ENCODE assay signal across 31 cellular contexts in genomic region chr20:14470231-14470894, GRCh38.
DNase-seq lines count a peak whose midpoint lies in the region; ATAC-seq, FAIRE-seq and TF ChIP-seq lines count a peak whose summit lies in the region.
"Had no signal": no experiment of that assay in that cellular context is flagged by ENCODE, and none has a peak within 500 bp of the region (broad histone marks: within the 10 kb centered on the region; RNA-seq: fewer than 3 reads in every experiment).

No MANE protein-coding gene starts in this region.

- no peaks in the 10 kb centered on the region for H3K9me3 ChIP-seq in hepatocyte (ENCODE audit: low read depth)
- no peaks in the 10 kb centered on the region for H3K9me3 ChIP-seq in pancreas
- H3K9me3 ChIP-seq: SK-N-SH had no signal

- peak; percentile 28 for DNase-seq in Calu3
- peak; percentile 31 for DNase-seq in NCI-H146 treated with DMSO at 0.1 percent for 48 hours (lab: John Stamatoyannopoulos, UW; ENCODE audit: unreplicated experiment)
- DNase-seq in hepatocyte (ENCODE audit: low spot score), result peak; percentile 37
- DNase-seq in pancreas, result peak in 5 of 6 donors; percentile 56 to 67 (median 56)
- no peak for DNase-seq in stimulated activated CD4-positive, alpha-beta T cell treated with anti-CD3 and anti-CD28 coated beads, Interleukin-4, amount 100 ng/mL, for 4 hours
- DNase-seq in NCI-H2081 treated with DMSO at 0.1 percent for 48 hours (lab: John Stamatoyannopoulos, UW), result no peak
- no peak for DNase-seq in chondrocyte (ENCODE audit: low spot score)
- DNase-seq: ACHN; activated CD4-positive, alpha-beta T cell treated with anti-CD3 and anti-CD28 coated beads, Interleukin-2, amount 50 U/mL, for 1 hour; activated naive CD8-positive, alpha-beta T cell treated with anti-CD3 and anti-CD28 coated beads for 36 hours; effector CD8-positive, alpha-beta T cell; Kasumi-1; NCI-H1048; NCI-H2081; NCI-H510A; occipital lobe; SK-N-SH; WERI-Rb-1 had no signal

- H3K27ac ChIP-seq in hepatocyte (peak overlapping the region; percentile 63), pancreas (no peak overlapping the region)
- H3K27ac ChIP-seq: BLaER1 treated with 17β-estradiol and CSF1 and Interleukin-3, amounts not matched to agents 10 nM and 100 nM; RWPE1; WERI-Rb-1 had no signal

- CTCF ChIA-PET in Calu3 (lab: Charles Lee), result interaction anchor here (0.6 kb wide), 1 partner anchor 126 kb away, joined by 3 read pairs; no protein-coding TSS in a partner anchor

- intact Hi-C loops in Calu3 (cut with micrococcal nuclease; ENCODE audit: unreplicated experiment), result no loop called here
- intact Hi-C loops in pancreas (cut with DNase I), result no loop called here

- H3K79me2 ChIP-seq in hepatocyte, result no peaks in the 10 kb centered on the region

- H3K9me3 Mint-ChIP-seq in Calu3 (ENCODE audit: low read depth, unreplicated experiment) (no peaks in the 10 kb centered on the region), chondrocyte (ENCODE audit: low read depth) (peaks cover 2% of the 10 kb centered on the region)

- TF ChIP-seq CTCF in Calu3 (IDR thresholded peaks at IDR 0.05; ENCODE audit: unreplicated experiment) (no peak), hepatocyte (IDR thresholded peaks at IDR 0.05; ENCODE audit: poor library complexity) (no peak), pancreas (IDR thresholded peaks at IDR 0.05) (no peak), chondrocyte (IDR thresholded peaks at IDR 0.05) (no peak)

- H3K27me3 ChIP-seq in hepatocyte (no peaks in the 10 kb centered on the region), pancreas (no peaks in the 10 kb centered on the region)
- H3K27me3 ChIP-seq: BLaER1 treated with 17β-estradiol and CSF1 and Interleukin-3, amounts not matched to agents 10 nM and 100 nM had no signal

- peaks cover 15% of the 10 kb centered on the region for H3K36me3 Mint-ChIP-seq in Calu3 (ENCODE audit: insufficient read depth, unreplicated experiment)
- no peaks in the 10 kb centered on the region for H3K36me3 Mint-ChIP-seq in chondrocyte (ENCODE audit: low read depth)
- H3K36me3 Mint-ChIP-seq: activated naive CD8-positive, alpha-beta T cell treated with anti-CD3 and anti-CD28 coated beads for 36 hours had no signal

- peak overlapping the region; percentile 34 for H3K4me3 Mint-ChIP-seq in Calu3 (ENCODE audit: low read depth, unreplicated experiment)
- no peak overlapping the region for H3K4me3 Mint-ChIP-seq in chondrocyte (ENCODE audit: unreplicated experiment)
- H3K4me3 Mint-ChIP-seq: activated naive CD8-positive, alpha-beta T cell treated with anti-CD3 and anti-CD28 coated beads for 36 hours; activated T-helper 17 cell treated with anti-CD3 and anti-CD28 coated beads, Interleukin-2, amount 50 U/mL, for 72 hours; T-helper 2 cell treated with Interferon-gamma antibody and Interleukin-4, amounts not matched to agents 5 μg/mL and 100 μg/mL, for 36 hours had no signal

- no peaks in the 10 kb centered on the region for H3K27me3 Mint-ChIP-seq in Calu3 (ENCODE audit: unreplicated experiment)
- H3K27me3 Mint-ChIP-seq in chondrocyte (ENCODE audit: low read depth), result no peaks in the 10 kb centered on the region
- H3K27me3 Mint-ChIP-seq: activated naive CD8-positive, alpha-beta T cell treated with anti-CD3 and anti-CD28 coated beads for 36 hours; activated T-helper 17 cell treated with anti-CD3 and anti-CD28 coated beads, Interleukin-2, amount 50 U/mL, for 72 hours had no signal

- peak overlapping the region; percentile 49 for H3K4me2 ChIP-seq in hepatocyte
- H3K4me2 ChIP-seq: BLaER1 treated with 17β-estradiol and CSF1 and Interleukin-3, amounts not matched to agents 10 nM and 100 nM; SK-N-SH had no signal

- H3K27ac Mint-ChIP-seq in Calu3 (ENCODE audit: unreplicated experiment) (peak overlapping the region; percentile 30), chondrocyte (ENCODE audit: unreplicated experiment) (no peak overlapping the region)
- H3K27ac Mint-ChIP-seq: activated naive CD8-positive, alpha-beta T cell treated with anti-CD3 and anti-CD28 coated beads for 36 hours; activated T-helper 17 cell treated with anti-CD3 and anti-CD28 coated beads, Interleukin-2, amount 50 U/mL, for 72 hours; T-helper 2 cell treated with Interferon-gamma antibody and Interleukin-4, amounts not matched to agents 5 μg/mL and 100 μg/mL, for 36 hours had no signal

- peak; percentile 72 to 89 (median 76) for ATAC-seq in pancreas
- ATAC-seq in HG02588 (IDR thresholded peaks at IDR 0.05; ENCODE audit: unreplicated experiment), result no peak
- ATAC-seq: activated T-helper 17 cell treated with anti-CD3 and anti-CD28 coated beads, Interleukin-2, amount 50 U/mL, for 72 hours; esophagus mucosa; HCT116; sciatic nerve had no signal

- peaks cover 24% of the 10 kb centered on the region for H3K4me1 Mint-ChIP-seq in Calu3 (ENCODE audit: low read depth, unreplicated experiment)
- no peaks in the 10 kb centered on the region for H3K4me1 Mint-ChIP-seq in chondrocyte (ENCODE audit: low read depth)
- H3K4me1 Mint-ChIP-seq: activated naive CD8-positive, alpha-beta T cell treated with anti-CD3 and anti-CD28 coated beads for 36 hours; activated T-helper 17 cell treated with anti-CD3 and anti-CD28 coated beads, Interleukin-2, amount 50 U/mL, for 72 hours had no signal

- H2AFZ ChIP-seq in hepatocyte, result no peak overlapping the region

- WGBS in hepatocyte (ENCODE audit: low lambda C conversion rate, missing lambda C conversion rate), result 63% methylated on average over 12 of the region's 12 CpGs
- 32 to 35% methylated on average over 12 of the region's 12 CpGs for WGBS in pancreas, 2 donors

- H3K4me3 ChIP-seq in hepatocyte (no peak overlapping the region), pancreas (no peak overlapping the region)
- H3K4me3 ChIP-seq: BLaER1 treated with 17β-estradiol and CSF1 and Interleukin-3, amounts not matched to agents 10 nM and 100 nM; lung had no signal

- H3K36me3 ChIP-seq in hepatocyte (replicated peaks; ENCODE audit: insufficient read depth, low read depth) (no peaks in the 10 kb centered on the region), pancreas (no peaks in the 10 kb centered on the region)
- H3K36me3 ChIP-seq: BLaER1 treated with 17β-estradiol and CSF1 and Interleukin-3, amounts not matched to agents 10 nM and 100 nM; WERI-Rb-1 had no signal

- FAIRE-seq in pancreas (lab: Jason Lieb, UNC), result no peak
- FAIRE-seq: astrocyte, D721Med, frontal cortex, G401.6 had no signal

- no TSS peak for BruUV-seq in Calu3 (replicated peaks; lab: Mats Ljungman, UMichigan)

- H3K9me2 ChIP-seq in hepatocyte (replicated peaks; ENCODE audit: insufficient read depth), result no peaks in the 10 kb centered on the region
- H3K9me2 ChIP-seq: SK-N-SH had no signal

- H4K20me1 ChIP-seq in hepatocyte (ENCODE audit: insufficient read depth, poor library complexity, severe bottlenecking), result no peaks in the 10 kb centered on the region
- H4K20me1 ChIP-seq: BLaER1 treated with 17β-estradiol and CSF1 and Interleukin-3, amounts not matched to agents 10 nM and 100 nM had no signal

- H3K4me1 ChIP-seq in hepatocyte (ENCODE audit: insufficient read depth), result peaks cover 4% of the 10 kb centered on the region
- H3K4me1 ChIP-seq in pancreas, result peaks cover 0 to 6% (median 0%) of the 10 kb centered on the region in 3 donors
- H3K4me1 ChIP-seq: BLaER1 treated with 17β-estradiol and CSF1 and Interleukin-3, amounts not matched to agents 10 nM and 100 nM had no signal

Comparison
In these comparisons a context has a peak if more than half of its experiments do, and no peak if none do; other contexts are left out.
1. DNase-seq: peak in Calu3 (single experiment), NCI-H146 treated with DMSO at 0.1 percent for 48 hours (single experiment), hepatocyte (single experiment) and pancreas (5 of 6); none in stimulated activated CD4-positive, alpha-beta T cell treated with anti-CD3 and anti-CD28 coated beads, Interleukin-4, amount 100 ng/mL, for 4 hours (0 of 2), NCI-H2081 treated with DMSO at 0.1 percent for 48 hours (single experiment) and chondrocyte (single experiment).